ENCODE assay signal across 7 cellular contexts in the genomic region with DNA sequence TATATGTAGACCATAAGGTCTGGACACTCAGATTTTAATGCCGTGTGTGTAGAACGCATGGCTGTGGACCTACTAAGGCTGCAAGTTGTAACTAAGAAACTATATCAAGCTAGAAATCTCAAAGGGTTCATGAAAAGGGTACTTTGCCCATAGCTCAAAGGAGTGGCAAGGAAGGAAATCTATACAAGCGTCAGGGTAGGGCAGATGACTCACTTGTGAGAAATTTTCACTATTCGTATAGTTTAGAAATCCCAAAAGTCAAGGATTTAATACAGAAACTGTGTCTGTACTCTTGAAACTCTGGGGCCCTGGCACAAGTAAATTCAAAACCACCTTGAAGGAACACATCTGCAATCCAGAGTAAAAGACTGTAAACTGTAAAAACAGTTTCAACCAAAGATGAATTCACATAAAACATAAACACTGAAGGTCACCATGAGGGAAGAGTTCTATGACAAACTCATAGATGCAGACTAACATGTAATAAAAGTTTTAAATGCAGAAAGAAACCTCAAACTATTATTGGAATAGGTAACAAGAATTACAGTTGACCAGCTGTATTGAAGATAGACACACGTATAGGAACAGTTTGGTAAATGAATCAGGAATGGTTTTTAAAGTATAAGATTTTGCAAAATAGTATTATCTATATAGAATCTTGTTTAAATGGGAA.
DNase-seq lines count a peak whose midpoint lies in the region; TF ChIP-seq lines count a peak whose summit lies in the region.
"Not testable (repeated sequence)": the region's sequence is repeated elsewhere in the genome, so short reads cannot be mapped to it uniquely, and the experiment has no call there.

No MANE protein-coding gene starts in this region.

- H3K4me1 Mint-ChIP-seq in Calu3 (ENCODE audit: low read depth, unreplicated experiment) (peaks cover 62% of the 10 kb centered on the region), osteocyte (ENCODE audit: unreplicated experiment) (peaks cover 44% of the 10 kb centered on the region)

- POLR2A ChIA-PET in RWPE1 (lab: Yijun Ruan, JAX; ENCODE audit: low non-redundant PET): not testable (repeated sequence)

- peak overlapping the region; percentile 37 for H3K4me3 Mint-ChIP-seq in Calu3 (ENCODE audit: low read depth, unreplicated experiment)
- not testable (repeated sequence) for H3K4me3 Mint-ChIP-seq in osteocyte (ENCODE audit: unreplicated experiment)

- H3K27ac Mint-ChIP-seq in Calu3 (ENCODE audit: unreplicated experiment) (peak overlapping the region; percentile 83), osteocyte (ENCODE audit: unreplicated experiment) (peak overlapping the region; percentile 65)

- CTCF ChIA-PET in Calu3 (lab: Charles Lee): interaction anchor here (0.6 to 1.0 kb wide), 4 partner anchors 9 to 316 kb away, joined by 3 to 4 read pairs (median 3); no protein-coding TSS in a partner anchor
- CTCF ChIA-PET in RWPE1 (lab: Yijun Ruan, JAX): not testable (repeated sequence)

- not testable (repeated sequence) for H3K27me3 Mint-ChIP-seq in Calu3 (ENCODE audit: unreplicated experiment); osteocyte (ENCODE audit: unreplicated experiment)

- not testable (repeated sequence) for BruUV-seq in Calu3 (replicated peaks; lab: Mats Ljungman, UMichigan)

- DNase-seq in Calu3 (peak; percentile 48), HT-29 (ENCODE audit: low spot score) (peak; percentile 74), RWPE1 (ENCODE audit: low spot score) (peak; percentile 83), amniotic stem cell (lab: John Stamatoyannopoulos, UW) (peak; percentile 10), dermis blood vessel endothelial cell (peak; percentile 60), glomerular visceral epithelial cell (ENCODE audit: extremely low spot score) (peak; percentile 10)
- DNase-seq in osteocyte (ENCODE audit: extremely low spot score, unreplicated experiment): not testable (repeated sequence)

- TF ChIP-seq CTCF in Calu3 (IDR thresholded peaks at IDR 0.05; ENCODE audit: unreplicated experiment); RWPE1 (conservative IDR thresholded peaks at IDR 0.05; ENCODE audit: low read depth); osteocyte (IDR thresholded peaks at IDR 0.05): not testable (repeated sequence)

- not testable (repeated sequence) for H3K36me3 Mint-ChIP-seq in Calu3 (ENCODE audit: insufficient read depth, unreplicated experiment)
- peaks cover 11% of the 10 kb centered on the region for H3K36me3 Mint-ChIP-seq in osteocyte (ENCODE audit: unreplicated experiment)

- not testable (repeated sequence) for H3K27ac ChIP-seq in RWPE1

- not testable (repeated sequence) for H3K9me3 Mint-ChIP-seq in Calu3 (ENCODE audit: low read depth, unreplicated experiment); osteocyte (ENCODE audit: unreplicated experiment)

- intact Hi-C loops in Calu3 (cut with micrococcal nuclease; ENCODE audit: unreplicated experiment): loop anchor here (5.0 kb wide), 1 partner anchor 109 kb away; a partner anchor contains a TSS
